8 cellular contexts compared by ENCODE assay signal in genomic region chr19:16829822-16830289, GRCh38. TPM values are rescaled to one million over a fixed set of nuclear protein-coding genes. Genes with fewer than 3 reads are reported as not detected.
A peak's percentile ranks its signal among the peaks of the same experiment; 100 is the strongest.
DNase-seq lines count a peak whose midpoint lies in the region; ATAC-seq and TF ChIP-seq lines count a peak whose summit lies in the region.

No MANE protein-coding gene starts in this region.

- peak overlapping the region; percentile 82 for H3K4me3 Mint-ChIP-seq in dendritic cell treated with granulocyte-macrophage colony-stimulating factor and Interleukin-4, amounts not matched to agents 40 ng/mL and 50 ng/mL, for 4 days
- peak overlapping the region; percentile 77 to 96 (median 84) for H3K4me3 Mint-ChIP-seq in naive B cell

- H3K4me3 ChIP-seq in AG09309 (ENCODE audit: control insufficient read depth, low read depth, low read length) (peak overlapping the region; percentile 89), KMS-11 (IDR thresholded peaks at IDR 0.05; ENCODE audit: insufficient read depth, low read depth, low read length) (no peak overlapping the region)

- ATAC-seq in naive B cell (ENCODE audit: low read depth in 2 of 2) (no peak), GM19467 (IDR thresholded peaks at IDR 0.05; ENCODE audit: unreplicated experiment) (no peak)

- peaks cover 6% of the 10 kb centered on the region; the same call in 1 of the 2 replicates for H3K27me3 ChIP-seq in KMS-11 (ENCODE audit: insufficient read depth, low read depth)

- H3K4me2 ChIP-seq in KMS-11: peak overlapping the region; percentile 97

- H3K27me3 Mint-ChIP-seq in dendritic cell treated with granulocyte-macrophage colony-stimulating factor and Interleukin-4, amounts not matched to agents 40 ng/mL and 50 ng/mL, for 4 days: peaks cover 16% of the 10 kb centered on the region
- peaks cover 16 to 27% (median 24%) of the 10 kb centered on the region in 3 donors for H3K27me3 Mint-ChIP-seq in naive B cell

- H3K36me3 Mint-ChIP-seq in dendritic cell treated with granulocyte-macrophage colony-stimulating factor and Interleukin-4, amounts not matched to agents 40 ng/mL and 50 ng/mL, for 4 days (ENCODE audit: low read depth): peaks cover 48% of the 10 kb centered on the region
- peaks cover 9 to 15% of the 10 kb centered on the region in 2 donors for H3K36me3 Mint-ChIP-seq in naive B cell

- H3K27ac ChIP-seq in KMS-11: no peak overlapping the region

- H3K36me3 ChIP-seq in KMS-11 (ENCODE audit: insufficient read depth): no peaks in the 10 kb centered on the region

- TF ChIP-seq CTCF in AG09309 (IDR thresholded peaks at IDR 0.05; ENCODE audit: control insufficient read depth, insufficient read depth, low read depth, low read length, missing control alignments): no peak
- no peak for TF ChIP-seq CTCF in KMS-11 (conservative IDR thresholded peaks at IDR 0.05; ENCODE audit: low read depth, low read length)

- H3K79me2 ChIP-seq in KMS-11 (ENCODE audit: insufficient read depth, low read depth): peaks cover 18% of the 10 kb centered on the region; the same call in 1 of the 2 replicates

- peak overlapping the region; percentile 78 for H3K9ac ChIP-seq in KMS-11

- DNase-seq in AG09309 (ENCODE audit: low read depth) (no peak), naive B cell (no peak), AG20443 (ENCODE audit: low spot score) (no peak), NCI-H524 treated with DMSO at 0.1 percent for 48 hours (lab: John Stamatoyannopoulos, UW) (no peak), mesenteric fat pad (ENCODE audit: low spot score) (no peak)

- intact Hi-C loops in dendritic cell treated with granulocyte-macrophage colony-stimulating factor and Interleukin-4, amounts not matched to agents 40 ng/mL and 50 ng/mL, for 4 days (cut with micrococcal nuclease): loop anchor here (5.0 to 10.0 kb wide), 2 partner anchors 55 to 67 kb away; no protein-coding TSS in a partner anchor

- H3K27ac Mint-ChIP-seq in dendritic cell treated with granulocyte-macrophage colony-stimulating factor and Interleukin-4, amounts not matched to agents 40 ng/mL and 50 ng/mL, for 4 days: peak overlapping the region; percentile 80
- H3K27ac Mint-ChIP-seq in naive B cell: peak overlapping the region in 5 of 6 donors; percentile 16 to 87 (median 66)

- peak overlapping the region; percentile 77 for H2AFZ ChIP-seq in KMS-11 (ENCODE audit: low read depth)

- peaks cover 67% of the 10 kb centered on the region for H3K4me1 Mint-ChIP-seq in dendritic cell treated with granulocyte-macrophage colony-stimulating factor and Interleukin-4, amounts not matched to agents 40 ng/mL and 50 ng/mL, for 4 days (ENCODE audit: low read depth)
- H3K4me1 Mint-ChIP-seq in naive B cell: peaks cover 34 to 63% (median 40%) of the 10 kb centered on the region in 3 donors

- peaks cover 14% of the 10 kb centered on the region for H3K4me1 ChIP-seq in KMS-11 (ENCODE audit: low read depth, poor library complexity, severe bottlenecking)

- H4K20me1 ChIP-seq in KMS-11 (ENCODE audit: insufficient read depth): no peaks in the 10 kb centered on the region

- no peaks in the 10 kb centered on the region for H3K9me3 Mint-ChIP-seq in dendritic cell treated with granulocyte-macrophage colony-stimulating factor and Interleukin-4, amounts not matched to agents 40 ng/mL and 50 ng/mL, for 4 days
- peaks cover 0 to 2% (median 0%) of the 10 kb centered on the region in 7 donors for H3K9me3 Mint-ChIP-seq in naive B cell

RNA-seq across cellular contexts. Expression of gene SIN3B, which starts 0.7 kb away (rescaled TPM):
- 10 to 100 TPM in 2 of 6 donors, 1 to 10 TPM in 4; 4.8 to 13.0 (median 6.8) TPM for polyA plus RNA-seq in naive B cell (ENCODE audit: low read depth in 6 of 6)
- 72.9 TPM for total RNA-seq in mesenteric fat pad

RNA-seq across cellular contexts. Expression of gene F2RL3, which starts 58.9 kb away (rescaled TPM):
- polyA plus RNA-seq in naive B cell (ENCODE audit: low read depth in 6 of 6): under 1 TPM in 1 of 6 donors, not detected in 5; 0.17 TPM
- 33.9 TPM for total RNA-seq in mesenteric fat pad
